Comparison of ENCODE assay signal across 8 cellular contexts in the genomic region with DNA sequence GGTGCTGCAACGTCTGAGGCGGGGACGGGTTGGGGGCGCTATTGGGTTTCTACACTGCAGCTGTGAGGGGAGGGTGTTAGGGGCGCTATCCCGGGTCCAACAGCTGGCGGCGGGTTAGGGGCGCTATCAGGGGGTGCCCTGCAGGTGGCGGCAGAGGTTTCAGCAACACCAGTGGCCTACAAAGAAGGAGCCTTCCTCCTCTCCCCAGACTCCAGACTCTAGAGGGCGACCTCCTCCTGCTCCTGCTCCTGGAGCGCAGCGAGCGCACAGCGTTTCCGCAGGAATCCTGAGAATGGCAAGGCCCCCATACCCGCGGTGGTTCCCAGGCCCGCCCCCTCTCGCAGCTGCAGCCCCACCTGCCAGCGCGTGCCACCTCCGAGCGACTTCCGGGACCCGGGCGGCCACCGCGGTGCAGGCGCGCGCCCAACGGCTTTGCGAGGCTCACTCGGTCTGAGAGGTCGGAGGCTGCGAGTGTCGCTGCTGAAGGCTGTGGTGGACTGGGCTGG. TPM values are rescaled to one million over a fixed set of nuclear protein-coding genes. Genes with fewer than 3 reads are reported as not detected.
A peak's percentile ranks its signal among the peaks of the same experiment; 100 is the strongest.
DNase-seq lines count a peak whose midpoint lies in the region; ATAC-seq, FAIRE-seq and TF ChIP-seq lines count a peak whose summit lies in the region.
"Not testable (repeated sequence)": the region's sequence is repeated elsewhere in the genome, so short reads cannot be mapped to it uniquely, and the experiment has no call there.

No MANE protein-coding gene starts in this region.

- not testable (repeated sequence) for H3K9me3 Mint-ChIP-seq in activated CD4-positive, alpha-beta memory T cell treated with anti-CD3 and anti-CD28 coated beads for 36 hours

- TF ChIP-seq RAD21 in HepG2 (CRISPR knock-in tag; IDR thresholded peaks at IDR 0.05), result peak; percentile 95

- H3K4me1 ChIP-seq in BLaER1 treated with 17β-estradiol and CSF1 and Interleukin-3, amounts not matched to agents 10 nM and 100 nM; HepG2 (ENCODE audit: insufficient read depth, low read length): not testable (repeated sequence)

- not testable (repeated sequence) for H2AFZ ChIP-seq in HepG2 (ENCODE audit: low read length)

- peak; percentile 37 for TF ChIP-seq POLR2A in GM19099 (IDR thresholded peaks at IDR 0.05; ENCODE audit: extremely low read depth, insufficient read length, low read depth)
- not testable (repeated sequence) for TF ChIP-seq POLR2A in HepG2 (IDR thresholded peaks at IDR 0.05; ENCODE audit: insufficient read depth in 1 of 2, low read depth in 2 of 2, low read length in 2 of 2)

- not testable (repeated sequence) for BruUV-seq in HepG2 (replicated peaks; lab: Mats Ljungman, UMichigan)

- TF ChIP-seq EP300 in HepG2 (IDR thresholded peaks at IDR 0.05; ENCODE audit: low read depth in 2 of 2, low read length in 2 of 2), result not testable (repeated sequence)
- TF ChIP-seq EP300 in HepG2 (CRISPR knock-in tag; IDR thresholded peaks at IDR 0.05; ENCODE audit: borderline replicate concordance), result peak; percentile 55; the same call in 1 of the 2 replicates

- POLR2A ChIA-PET in activated CD4-positive, alpha-beta memory T cell treated with anti-CD3 and anti-CD28 coated beads for 36 hours (lab: Charles Lee), result not testable (repeated sequence)
- POLR2A ChIA-PET in HepG2 (lab: Yijun Ruan, JAX), result interaction anchor here (1.3 kb wide), 1 partner anchor 11 kb away, joined by 9 read pairs; no protein-coding TSS in a partner anchor

- peak overlapping the region; percentile 85 for H3K4me3 Mint-ChIP-seq in activated CD4-positive, alpha-beta memory T cell treated with anti-CD3 and anti-CD28 coated beads for 36 hours

- TF ChIP-seq CTCF in HepG2 (CRISPR knock-in tag; IDR thresholded peaks at IDR 0.05), result peak; percentile 88

- peak overlapping the region in 9 of 10 experiments; percentile 27 to 61 (median 42); a peak in 12 of 20 replicates for H3K4me3 ChIP-seq in BLaER1 treated with 17β-estradiol and CSF1 and Interleukin-3, amounts not matched to agents 10 nM and 100 nM
- H3K4me3 ChIP-seq in HepG2 (replicated peaks in 1 of 3; ENCODE audit: insufficient read depth in 1 of 3, low read depth in 2 of 3, low read length in 3 of 3), result peak overlapping the region; percentile 50 to 74 (median 70); a peak in 4 of 6 replicates

- in situ Hi-C loops in HepG2 (cut with HindIII; ENCODE audit: extremely low pct_ligation_motif_present, low pct_unique_long_range_greater_than_20kb), result not testable (repeated sequence)

- not testable (repeated sequence) for H3K36me3 Mint-ChIP-seq in activated CD4-positive, alpha-beta memory T cell treated with anti-CD3 and anti-CD28 coated beads for 36 hours

- H4K20me1 ChIP-seq in BLaER1 treated with 17β-estradiol and CSF1 and Interleukin-3, amounts not matched to agents 10 nM and 100 nM; HepG2 (ENCODE audit: insufficient read depth, low read length): not testable (repeated sequence)

- not testable (repeated sequence) for H3K36me3 ChIP-seq in BLaER1 treated with 17β-estradiol and CSF1 and Interleukin-3, amounts not matched to agents 10 nM and 100 nM; HepG2 (replicated peaks in 1 of 2; ENCODE audit: control insufficient read depth in 1 of 2, insufficient read depth in 2 of 2, low read length in 2 of 2)

- H3K27ac Mint-ChIP-seq in activated CD4-positive, alpha-beta memory T cell treated with anti-CD3 and anti-CD28 coated beads for 36 hours, result peak overlapping the region; percentile 64

- not testable (repeated sequence) for FAIRE-seq in HepG2 (lab: Jason Lieb, UNC)

- H3K79me2 ChIP-seq in HepG2 (ENCODE audit: insufficient read depth, low read length), result not testable (repeated sequence)

- not testable (repeated sequence) for H3K9me3 ChIP-seq in BLaER1 treated with 17β-estradiol and CSF1 and Interleukin-3, amounts not matched to agents 10 nM and 100 nM (replicated peaks in 1 of 11); HepG2 (ENCODE audit: low read length)

- peak; percentile 44 for DNase-seq in NCI-H524 treated with DMSO at 0.1 percent for 48 hours (lab: John Stamatoyannopoulos, UW)
- DNase-seq in activated CD4-positive, alpha-beta memory T cell treated with anti-CD3 and anti-CD28 coated beads for 36 hours, result peak; percentile 90
- peak; percentile 50 for DNase-seq in dermis blood vessel endothelial cell
- peak; percentile 90 for DNase-seq in HepG2 (ENCODE audit: low spot score)
- DNase-seq in stimulated activated CD4-positive, alpha-beta T cell treated with anti-CD3 and anti-CD28 coated beads, Interleukin-4, amount 100 ng/mL, for 48 hours (ENCODE audit: low read depth in 2 of 2), result peak; percentile 63 to 73

- WGBS in HepG2 (ENCODE audit: low lambda C conversion rate), result 3% methylated on average over 15 of the region's 38 CpGs

- ATAC-seq in HG03159 (IDR thresholded peaks at IDR 0.05; ENCODE audit: unreplicated experiment) (peak; percentile 91), HepG2 (peak; percentile 97)

- H3K9ac ChIP-seq in BLaER1 treated with 17β-estradiol and CSF1 and Interleukin-3, amounts not matched to agents 10 nM and 100 nM, result not testable (repeated sequence)
- peak overlapping the region; percentile 46; the same call in 1 of the 2 replicates for H3K9ac ChIP-seq in HepG2 (ENCODE audit: insufficient read depth, low read depth, low read length)

- peak overlapping the region in 10 of 11 experiments; percentile 4 to 53 (median 28); a peak in 10 of 22 replicates for H3K4me2 ChIP-seq in BLaER1 treated with 17β-estradiol and CSF1 and Interleukin-3, amounts not matched to agents 10 nM and 100 nM
- peak overlapping the region; percentile 76 for H3K4me2 ChIP-seq in HepG2 (ENCODE audit: low read depth, low read length)

- H3K27me3 ChIP-seq in BLaER1 treated with 17β-estradiol and CSF1 and Interleukin-3, amounts not matched to agents 10 nM and 100 nM; HepG2 (ENCODE audit: control insufficient read depth in 1 of 2, insufficient read depth in 2 of 2, low read length in 2 of 2): not testable (repeated sequence)

- intact Hi-C loops in activated CD4-positive, alpha-beta memory T cell treated with anti-CD3 and anti-CD28 coated beads for 36 hours (cut with micrococcal nuclease), result loop anchor here (2.0 kb wide), 1 partner anchor 46 kb away; a partner anchor contains a TSS
- intact Hi-C loops in HepG2 (cut with micrococcal nuclease; ENCODE audit: unreplicated experiment), result not testable (repeated sequence)

- not testable (repeated sequence) for H3K27ac ChIP-seq in BLaER1 treated with 17β-estradiol and CSF1 and Interleukin-3, amounts not matched to agents 10 nM and 100 nM; HepG2 (ENCODE audit: extremely low read length, insufficient read depth, low read length)

- H3K4me1 Mint-ChIP-seq in activated CD4-positive, alpha-beta memory T cell treated with anti-CD3 and anti-CD28 coated beads for 36 hours (ENCODE audit: low read depth), result not testable (repeated sequence)

- CTCF ChIA-PET in activated CD4-positive, alpha-beta memory T cell treated with anti-CD3 and anti-CD28 coated beads for 36 hours (lab: Charles Lee), result interaction anchor here (0.9 to 1.9 kb wide), 5 partner anchors 12 to 357 kb away, joined by 3 to 5 read pairs (median 3); a partner anchor contains a TSS
- CTCF ChIA-PET in HepG2 (lab: Yijun Ruan, JAX; ENCODE audit: low intra/inter-chr PET ratio, low total read pairs), result interaction anchor here (1.5 kb wide), 1 partner anchor 237 kb away, joined by 4 read pairs; no protein-coding TSS in a partner anchor

- not testable (repeated sequence) for H3K27me3 Mint-ChIP-seq in activated CD4-positive, alpha-beta memory T cell treated with anti-CD3 and anti-CD28 coated beads for 36 hours

TF ChIP-seq in HepG2, 621 proteins besides CTCF, POLR2A, EP300 and RAD21 (continues in another document):
- peak; percentile 47; the same call in 1 of the 2 replicates for TF ChIP-seq MEIS2 (CRISPR knock-in tag; IDR thresholded peaks at IDR 0.05)
- TF ChIP-seq ZNF781 (CRISPR knock-in tag; IDR thresholded peaks at IDR 0.05; ENCODE audit: borderline replicate concordance, not compliant biosample characterization), result peak; percentile 69
- not testable (repeated sequence) for TF ChIP-seq NR2F6 (IDR thresholded peaks at IDR 0.05)
- peak; percentile 50; the same call in 1 of the 2 replicates for TF ChIP-seq NR2F6 (CRISPR knock-in tag; IDR thresholded peaks at IDR 0.05)

RNA-seq across cellular contexts. Expression of a gene that starts 46.5 kb away (rescaled TPM):
- 10 to 100 TPM; 14.1 to 15.8 TPM for total RNA-seq in activated CD4-positive, alpha-beta memory T cell treated with anti-CD3 and anti-CD28 coated beads for 36 hours
- total RNA-seq in dermis blood vessel endothelial cell (2.6 and 5.4 TPM in 2 replicates), HepG2 (2016; rRNA removed; fragmentation: Illumina TruSeq; extraction: Trizol) (5.7 and 11.1 TPM in 2 replicates)
- 2.6 and 3.1 TPM in 2 replicates for total RNA-seq in HepG2 (2016; cell fraction: cytosol; rRNA removed; fragmentation: Illumina TruSeq; extraction: Trizol; ENCODE audit: low read depth)
- total RNA-seq in HepG2 (2016; cell fraction: insoluble cytoplasmic fraction; rRNA removed; fragmentation: Illumina TruSeq; extraction: Trizol), result 6.4 and 11.8 TPM in 2 replicates
- 2.2 and 2.6 TPM in 2 replicates for total RNA-seq in HepG2 (2016; cell fraction: membrane; rRNA removed; fragmentation: Illumina TruSeq; extraction: Trizol)
- total RNA-seq in HepG2 (2016; cell fraction: nucleus; rRNA removed; fragmentation: Illumina TruSeq; extraction: Trizol), result 36.3 and 40.6 TPM in 2 replicates
- 3.4 and 7.3 TPM in 2 replicates for polyA plus RNA-seq in HepG2 (2011; rRNA removed)
- polyA plus RNA-seq in HepG2 (2011; cell fraction: cytosol; rRNA removed), result 1.4 and 1.9 TPM in 2 replicates
- 7.3 and 9.7 TPM in 2 replicates for polyA plus RNA-seq in HepG2 (2011; cell fraction: nucleus; rRNA removed)
- polyA plus RNA-seq in HepG2 (2012), result 1.1 and 2.7 TPM in 2 replicates
- 0.36 and 0.75 TPM in 2 replicates for polyA plus RNA-seq in HepG2 (2016; cell fraction: cytosol; fragmentation: Illumina TruSeq; extraction: Trizol; ENCODE audit: low read depth)
- polyA plus RNA-seq in HepG2 (2016; cell fraction: insoluble cytoplasmic fraction; fragmentation: Illumina TruSeq; extraction: Trizol; ENCODE audit: low read depth), result 4.5 and 5.5 TPM in 2 replicates
- 0.85 and 1.1 TPM in 2 replicates for polyA plus RNA-seq in HepG2 (2016; cell fraction: membrane; fragmentation: Illumina TruSeq; extraction: Trizol; ENCODE audit: low read depth)
- polyA plus RNA-seq in HepG2 (2016; cell fraction: nucleus; fragmentation: Illumina TruSeq; extraction: Trizol; ENCODE audit: insufficient read depth, low read depth), result 31.5 and 33.6 TPM in 2 replicates
- 7.6 and 14.7 TPM in 2 replicates for polyA minus RNA-seq in HepG2 (2011; rRNA and poly(A)+ RNA removed; ENCODE audit: low replicate concordance)
- 2.1 and 2.2 TPM in 2 replicates for polyA minus RNA-seq in HepG2 (2011; cell fraction: cytosol; rRNA and poly(A)+ RNA removed)
- 25.5 and 35.4 TPM in 2 replicates for polyA minus RNA-seq in HepG2 (2011; cell fraction: nucleus; rRNA and poly(A)+ RNA removed)
